ENCODE assay signal across 2 cellular contexts in the genomic region with DNA sequence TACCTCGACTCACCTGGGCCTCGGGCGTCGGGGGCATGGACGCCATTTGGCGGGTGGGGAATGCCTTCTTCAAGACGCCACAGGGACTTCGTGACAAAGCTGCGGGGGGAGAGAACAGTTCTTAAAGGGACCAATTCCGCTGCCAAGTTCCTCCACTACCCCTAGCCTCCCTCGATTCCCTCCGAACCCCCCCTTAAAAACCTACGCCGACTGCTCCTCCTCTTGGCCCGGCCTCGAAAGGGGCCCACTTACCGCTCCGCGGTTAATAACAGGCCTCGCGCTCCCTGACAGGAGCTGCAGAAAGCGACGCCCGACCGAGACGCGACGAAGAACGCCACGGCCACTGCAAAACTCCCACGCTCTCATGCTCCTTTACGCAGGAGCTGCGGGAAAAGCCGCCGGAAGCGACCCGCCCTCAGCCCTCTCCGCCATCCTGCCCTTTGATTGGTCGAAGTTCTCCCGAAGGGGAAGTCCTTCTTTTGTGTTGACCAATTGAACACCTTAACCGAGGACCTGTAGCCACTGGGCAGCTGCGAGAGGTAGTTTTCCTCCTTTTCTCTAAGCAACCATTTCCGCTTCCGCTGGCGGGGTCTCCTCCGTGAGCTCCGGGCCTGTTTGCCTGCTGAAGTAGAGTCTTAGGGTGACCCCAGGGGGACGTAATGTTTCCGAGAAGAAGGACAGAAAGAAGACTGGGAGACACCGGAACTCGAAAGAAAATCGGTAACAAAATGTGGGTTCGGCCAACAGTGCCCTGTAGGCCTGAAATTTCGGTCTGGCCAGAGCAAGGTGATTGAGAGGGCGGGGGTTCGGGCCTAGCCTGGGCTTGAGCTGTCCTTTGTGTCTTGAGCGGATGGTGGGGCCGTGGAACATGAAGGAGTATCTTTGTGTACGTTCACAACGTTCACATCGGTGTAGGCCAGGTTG.
TF ChIP-seq lines count a peak whose summit lies in the region.

NAA60 (plus strand) TSS at position 573 of the 924 bp plus-strand sequence. CDS start 32,548 bp downstream, outside the sequence.
A gene with protein sequence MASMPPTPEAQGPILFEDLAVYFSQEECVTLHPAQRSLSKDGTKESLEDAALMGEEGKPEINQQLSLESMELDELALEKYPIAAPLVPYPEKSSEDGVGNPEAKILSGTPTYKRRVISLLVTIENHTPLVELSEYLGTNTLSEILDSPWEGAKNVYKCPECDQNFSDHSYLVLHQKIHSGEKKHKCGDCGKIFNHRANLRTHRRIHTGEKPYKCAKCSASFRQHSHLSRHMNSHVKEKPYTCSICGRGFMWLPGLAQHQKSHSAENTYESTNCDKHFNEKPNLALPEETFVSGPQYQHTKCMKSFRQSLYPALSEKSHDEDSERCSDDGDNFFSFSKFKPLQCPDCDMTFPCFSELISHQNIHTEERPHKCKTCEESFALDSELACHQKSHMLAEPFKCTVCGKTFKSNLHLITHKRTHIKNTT (minus strand): TSS at position 397 of the 924 bp plus-strand sequence. CDS start 351 bp downstream, at position 46.

TF ChIP-seq in GM23338, 12 proteins besides CTCF, POLR2A, EP300 and RAD21:
- no peak for TF ChIP-seq EZH2phosphoT487 (IDR thresholded peaks at IDR 0.05; ENCODE audit: unreplicated experiment)
- TF ChIP-seq ETS1 (IDR thresholded peaks at IDR 0.05) = 0 out of 2 replicates have a peak, but pooled peaks have one; percentile 61
- TF ChIP-seq EZH2 (IDR thresholded peaks at IDR 0.05; ENCODE audit: low read depth, unreplicated experiment) = no peak
- TF ChIP-seq ZNF462 (CRISPR knock-in tag; IDR thresholded peaks at IDR 0.05) = no peak
- TF ChIP-seq ZNF114 (CRISPR knock-in tag; IDR thresholded peaks at IDR 0.05) = no peak
- TF ChIP-seq POLR2AphosphoS5 (IDR thresholded peaks at IDR 0.05; ENCODE audit: low read depth) = peak; percentile 45
- no peak for TF ChIP-seq ZNF331 (CRISPR knock-in tag; IDR thresholded peaks at IDR 0.05; ENCODE audit: low read depth)
- no peak for TF ChIP-seq JUNB (IDR thresholded peaks at IDR 0.05; ENCODE audit: unreplicated experiment)
- TF ChIP-seq STAT1 (IDR thresholded peaks at IDR 0.05; ENCODE audit: unreplicated experiment) = no peak

TF ChIP-seq in SK-N-SH treated with all-trans-retinoic acid at 6 μM for 48 hours, 23 proteins besides CTCF, POLR2A, EP300 and RAD21:
- TF ChIP-seq ARNTL (CRISPR knock-in tag; IDR thresholded peaks at IDR 0.05; ENCODE audit: borderline replicate concordance, low read depth) (no peak), RARB (CRISPR knock-in tag; IDR thresholded peaks at IDR 0.05) (no peak), CSDC2 (CRISPR knock-in tag; IDR thresholded peaks at IDR 0.05) (no peak), POU6F1 (CRISPR knock-in tag; IDR thresholded peaks at IDR 0.05; ENCODE audit: borderline replicate concordance, low read depth) (no peak), ISL1 (CRISPR knock-in tag; IDR thresholded peaks at IDR 0.05) (no peak), BACH2 (CRISPR knock-in tag; IDR thresholded peaks at IDR 0.05; ENCODE audit: borderline replicate concordance) (no peak), PPARA (CRISPR knock-in tag; IDR thresholded peaks at IDR 0.05; ENCODE audit: borderline replicate concordance) (no peak), ZNF70 (CRISPR knock-in tag; IDR thresholded peaks at IDR 0.05) (no peak)
